Comparison of ENCODE assay signal across 26 cellular contexts in the genomic region with DNA sequence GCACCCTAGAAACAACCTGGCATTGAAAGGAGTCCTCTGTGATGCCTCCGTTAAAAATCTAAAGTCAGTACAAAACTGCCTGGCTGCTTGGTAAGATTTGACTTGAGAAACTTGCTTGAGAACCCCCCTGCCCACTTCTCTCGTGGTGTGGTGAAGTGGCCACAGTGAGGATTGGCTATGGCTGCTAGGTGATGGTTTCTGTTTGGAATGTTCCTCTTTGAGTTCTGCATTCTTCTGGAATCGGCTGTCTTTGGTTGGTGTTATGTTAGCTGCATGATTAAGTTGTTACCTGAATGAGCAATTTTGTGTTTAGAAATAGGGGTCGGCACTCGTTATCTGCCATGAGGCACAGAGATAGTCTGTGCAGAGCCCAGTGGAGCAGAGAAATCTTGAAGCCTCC. TPM values are rescaled to one million over a fixed set of nuclear protein-coding genes. Genes with fewer than 3 reads are reported as not detected.
A peak's percentile ranks its signal among the peaks of the same experiment; 100 is the strongest.
DNase-seq lines count a peak whose midpoint lies in the region; ATAC-seq, FAIRE-seq and TF ChIP-seq lines count a peak whose summit lies in the region.
"Had no signal": no experiment of that assay in that cellular context is flagged by ENCODE, and none has a peak within 500 bp of the region (broad histone marks: within the 10 kb centered on the region; RNA-seq: fewer than 3 reads in every experiment).

No MANE protein-coding gene starts in this region.

- H3K27ac Mint-ChIP-seq in CD8-positive, alpha-beta memory T cell, result peak overlapping the region in 6 of 8 donors; percentile 29 to 92 (median 70)
- H3K27ac Mint-ChIP-seq: activated B cell treated with CpG ODN at 0.5 μM for 24 hours; activated CD4-positive, alpha-beta memory T cell treated with anti-CD3 and anti-CD28 coated beads for 36 hours; natural killer cell had no signal

- no peak overlapping the region for H3K4me3 ChIP-seq in CD8-positive, alpha-beta memory T cell (ENCODE audit: low read length)
- H3K4me3 ChIP-seq in astrocyte of the cerebellum (ENCODE audit: low read depth, low read length) (no peak overlapping the region), keratinocyte (ENCODE audit: control insufficient read depth in 2 of 3, extremely low read depth in 1 of 3, insufficient read depth in 2 of 3, low read depth in 1 of 3, low read length in 3 of 3) (no peak overlapping the region), PC-3 (ENCODE audit: low read length) (no peak overlapping the region)
- H3K4me3 ChIP-seq: cardiac muscle cell, HAP-1, skin epidermis, tibial nerve had no signal

- intact Hi-C loops in PC-3 (cut with micrococcal nuclease), result loop anchor here (10.0 kb wide), 1 partner anchor 159 kb away; no protein-coding TSS in a partner anchor

- H3K9me3 ChIP-seq in CD8-positive, alpha-beta memory T cell (ENCODE audit: low read length), result no peaks in the 10 kb centered on the region
- H3K9me3 ChIP-seq in keratinocyte (ENCODE audit: control insufficient read depth, low read depth, low read length) (no peaks in the 10 kb centered on the region), PC-3 (ENCODE audit: low read length) (no peaks in the 10 kb centered on the region)
- H3K9me3 ChIP-seq: HAP-1, SK-N-SH, tibial nerve had no signal

- H3K27me3 Mint-ChIP-seq in CD8-positive, alpha-beta memory T cell, result no peaks in the 10 kb centered on the region
- H3K27me3 Mint-ChIP-seq: activated B cell treated with CpG ODN at 0.5 μM for 24 hours; activated CD4-positive, alpha-beta memory T cell treated with anti-CD3 and anti-CD28 coated beads for 36 hours had no signal

- peaks cover 2% of the 10 kb centered on the region for H3K79me2 ChIP-seq in keratinocyte (ENCODE audit: control insufficient read depth, insufficient read depth, low read length)
- H3K79me2 ChIP-seq in PC-3 (ENCODE audit: low read length), result peaks cover 29% of the 10 kb centered on the region; the same call in 1 of the 2 replicates

- H4K20me1 ChIP-seq in keratinocyte (ENCODE audit: control insufficient read depth, extremely low read depth, insufficient read depth, low read length) (no peaks in the 10 kb centered on the region), PC-3 (ENCODE audit: low read length) (peaks cover 51% of the 10 kb centered on the region)

- in situ Hi-C loops in astrocyte of the cerebellum (cut with HindIII; ENCODE audit: low sequenced_read_pairs), result no loop called here

- H3K4me1 ChIP-seq in CD8-positive, alpha-beta memory T cell (ENCODE audit: insufficient read depth, low read length), result peaks cover 18% of the 10 kb centered on the region
- peaks cover 3% of the 10 kb centered on the region for H3K4me1 ChIP-seq in keratinocyte (ENCODE audit: control insufficient read depth, extremely low read depth, insufficient read depth, low read length)
- H3K4me1 ChIP-seq in PC-3 (ENCODE audit: insufficient read depth, low read length), result no peaks in the 10 kb centered on the region
- H3K4me1 ChIP-seq: HAP-1, tibial nerve had no signal

- H3K9me2 ChIP-seq in PC-3 (replicated peaks; ENCODE audit: low read length), result no peaks in the 10 kb centered on the region
- H3K9me2 ChIP-seq: SK-N-SH had no signal

- H3K36me3 Mint-ChIP-seq in CD8-positive, alpha-beta memory T cell, result peaks cover 15 to 88% (median 38%) of the 10 kb centered on the region in 3 donors

- ATAC-seq in PC-3, result no peak
- ATAC-seq: activated T-cell treated with anti-CD3 and anti-CD28 coated beads, Interleukin-2, amount 50 U/mL, for 4 hours; natural killer cell had no signal

- no peak overlapping the region for H3K4me2 ChIP-seq in keratinocyte (ENCODE audit: control insufficient read depth, extremely low read depth, insufficient read depth, low read depth, low read length)
- H3K4me2 ChIP-seq in PC-3 (ENCODE audit: low read length), result no peak overlapping the region
- H3K4me2 ChIP-seq: SK-N-SH had no signal

- no peak overlapping the region for H3K4me3 Mint-ChIP-seq in CD8-positive, alpha-beta memory T cell
- H3K4me3 Mint-ChIP-seq: activated B cell treated with CpG ODN at 0.5 μM for 24 hours; activated CD4-positive, alpha-beta memory T cell treated with anti-CD3 and anti-CD28 coated beads for 36 hours; activated T-cell treated with anti-CD3 and anti-CD28 coated beads, Interleukin-2, amount 50 U/mL, for 4 hours; natural killer cell had no signal

- no peaks in the 10 kb centered on the region for H3F3A ChIP-seq in PC-3 (ENCODE audit: low read length, unreplicated experiment)

- H3K36me3 ChIP-seq in CD8-positive, alpha-beta memory T cell (ENCODE audit: insufficient read depth, low read length), result peaks cover 75% of the 10 kb centered on the region
- H3K36me3 ChIP-seq in keratinocyte (ENCODE audit: control insufficient read depth in 2 of 2, extremely low read depth in 1 of 2, insufficient read depth in 2 of 2, low read length in 2 of 2), result peaks cover 36 to 48% of the 10 kb centered on the region in 2 experiments
- peaks cover 83% of the 10 kb centered on the region for H3K36me3 ChIP-seq in PC-3 (ENCODE audit: low read depth, low read length)

- TF ChIP-seq CTCF in astrocyte of the cerebellum (IDR thresholded peaks at IDR 0.05; ENCODE audit: low read depth, low read length, missing control alignments), result no peak
- no peak for TF ChIP-seq CTCF in keratinocyte (optimal IDR thresholded peaks at IDR 0.05 in 1 of 3, IDR thresholded peaks at IDR 0.05 in 1 of 3, conservative IDR thresholded peaks at IDR 0.05 in 1 of 3; ENCODE audit: extremely low read depth in 1 of 3, insufficient read depth in 2 of 3, low read length in 3 of 3)
- TF ChIP-seq CTCF in PC-3 (conservative IDR thresholded peaks at IDR 0.05; ENCODE audit: low read depth, low read length), result no peak

- POLR2A ChIA-PET in CD8-positive, alpha-beta memory T cell (lab: Charles Lee), result no interaction called here
- POLR2A ChIA-PET in PC-3 (lab: Charles Lee; ENCODE audit: unreplicated experiment), result no interaction called here

- H3K27ac ChIP-seq in CD8-positive, alpha-beta memory T cell (ENCODE audit: low read depth, low read length), result no peak overlapping the region
- no peak overlapping the region for H3K27ac ChIP-seq in keratinocyte (ENCODE audit: control insufficient read depth, insufficient read depth, low read length)
- H3K27ac ChIP-seq in PC-3 (ENCODE audit: low read length), result no peak overlapping the region
- H3K27ac ChIP-seq: cardiac muscle cell, skin epidermis, tibial nerve had no signal

- no peaks in the 10 kb centered on the region for H3K9me3 Mint-ChIP-seq in CD8-positive, alpha-beta memory T cell
- H3K9me3 Mint-ChIP-seq: activated B cell treated with CpG ODN at 0.5 μM for 24 hours; activated CD4-positive, alpha-beta memory T cell treated with anti-CD3 and anti-CD28 coated beads for 36 hours; activated T-cell treated with anti-CD3 and anti-CD28 coated beads, Interleukin-2, amount 50 U/mL, for 4 hours; natural killer cell had no signal

- H3K9ac ChIP-seq in keratinocyte (ENCODE audit: control insufficient read depth, extremely low read depth, insufficient read depth, low read length) (no peak overlapping the region), PC-3 (ENCODE audit: low read length) (no peak overlapping the region)
- H3K9ac ChIP-seq: SK-N-SH had no signal

- peak; percentile 23 for FAIRE-seq in keratinocyte (lab: Jason Lieb, UNC)

- peaks cover 33 to 46% (median 42%) of the 10 kb centered on the region in 3 donors for H3K4me1 Mint-ChIP-seq in CD8-positive, alpha-beta memory T cell

- no peak overlapping the region for H2AFZ ChIP-seq in keratinocyte (ENCODE audit: control insufficient read depth, low read length)
- H2AFZ ChIP-seq in PC-3 (ENCODE audit: low read length), result no peak overlapping the region

- H3K27me3 ChIP-seq in CD8-positive, alpha-beta memory T cell (ENCODE audit: insufficient read depth, low read length, poor library complexity, severe bottlenecking), result no peaks in the 10 kb centered on the region
- H3K27me3 ChIP-seq in keratinocyte (ENCODE audit: control insufficient read depth, extremely low read depth, insufficient read depth, low read length) (no peaks in the 10 kb centered on the region), PC-3 (ENCODE audit: low read length) (no peaks in the 10 kb centered on the region)
- H3K27me3 ChIP-seq: cardiac muscle cell, tibial nerve had no signal

- dilution Hi-C loops in keratinocyte (cut with MboI; ENCODE audit: extremely low pct_ligation_motif_present, low sequenced_read_pairs), result no loop called here

- DNase-seq in AG08395 (ENCODE audit: low spot score) (peak; percentile 26), astrocyte of the cerebellum (ENCODE audit: low read depth) (peak; percentile 11), keratinocyte (ENCODE audit: low read depth, low spot score) (no peak), NCI-H2029 treated with DMSO at 0.1 percent for 48 hours (lab: John Stamatoyannopoulos, UW) (no peak), HuH-7 (ENCODE audit: low spot score) (no peak), SHP77 (lab: John Stamatoyannopoulos, UW) (no peak), PC-3 (no peak)
- no peak for DNase-seq in CD8-positive, alpha-beta memory T cell
- DNase-seq: activated B cell treated with CpG ODN at 0.5 μM for 24 hours; activated CD4-positive, alpha-beta memory T cell treated with anti-CD3 and anti-CD28 coated beads for 36 hours; activated T-cell treated with anti-CD3 and anti-CD28 coated beads, Interleukin-2, amount 50 U/mL, for 4 hours; dermis blood vessel endothelial cell; DND-41; hypothalamus; natural killer cell; NCI-H1105; posterior cingulate gyrus; SK-N-SH; stimulated activated CD4-positive, alpha-beta T cell treated with anti-CD3 and anti-CD28 coated beads, Interleukin-2, amount 100 ng/mL, for 24 hours; stimulated activated naive CD4-positive, alpha-beta T cell had no signal

- no TSS peak for BruUV-seq in PC-3 (replicated peaks; lab: Mats Ljungman, UMichigan)

- no peaks in the 10 kb centered on the region for H3K9me1 ChIP-seq in keratinocyte (ENCODE audit: control insufficient read depth, extremely low read depth, insufficient read depth, low read length)

- CTCF ChIA-PET in CD8-positive, alpha-beta memory T cell (lab: Charles Lee), result no interaction called here
- CTCF ChIA-PET in PC-3 (lab: Charles Lee), result no interaction called here

RNA-seq across cellular contexts. Expression of a gene that starts 21.7 kb away (rescaled TPM):
- not detected for total RNA-seq in CD8-positive, alpha-beta memory T cell
- polyA plus RNA-seq in CD8-positive, alpha-beta memory T cell, result not detected
- not detected in 3 replicates for polyA plus RNA-seq in keratinocyte
- not detected for polyA plus RNA-seq in keratinocyte (2011; ENCODE audit: low read depth)
- polyA plus RNA-seq in keratinocyte (2011; cell fraction: cytosol; rRNA removed), result not detected in 2 replicates
- polyA plus RNA-seq in keratinocyte (2011; cell fraction: nucleus; rRNA removed), result 0.16 TPM in 1 of 2 replicates, not detected in the other
- polyA plus RNA-seq in keratinocyte (2012; ENCODE audit: low replicate concordance), result not detected in 2 replicates
- polyA minus RNA-seq in keratinocyte, result not detected in 3 replicates
- not detected for polyA minus RNA-seq in keratinocyte (2011; cell fraction: cytosol; rRNA and poly(A)+ RNA removed)
- not detected in 2 replicates for polyA minus RNA-seq in keratinocyte (2011; cell fraction: nucleus; rRNA and poly(A)+ RNA removed)
- total RNA-seq in PC-3 (2014; rRNA removed), result 0.17 TPM in 1 of 2 replicates, not detected in the other
- total RNA-seq: activated T-cell treated with anti-CD3 and anti-CD28 coated beads, Interleukin-2, amount 50 U/mL, for 4 hours; cardiac muscle cell; dermis blood vessel endothelial cell; mesenteric fat pad; NCI-H460; tibial nerve had no signal
- polyA plus RNA-seq: SK-N-SH had no signal

RNA-seq across cellular contexts. Expression of a gene that starts 34.4 kb away (rescaled TPM):
- total RNA-seq in CD8-positive, alpha-beta memory T cell, result 10 to 100 TPM; 32.0 to 34.2 TPM
- 19.5 TPM for polyA plus RNA-seq in CD8-positive, alpha-beta memory T cell
- polyA plus RNA-seq in keratinocyte, result 33.1 to 38.5 TPM (median 34.1 TPM) in 3 replicates
- polyA plus RNA-seq in keratinocyte (2011; ENCODE audit: low read depth), result 58.1 TPM
- polyA plus RNA-seq in keratinocyte (2011; cell fraction: cytosol; rRNA removed), result 19.5 and 25.4 TPM in 2 replicates
- polyA plus RNA-seq in keratinocyte (2011; cell fraction: nucleus; rRNA removed), result 58.8 and 70.9 TPM in 2 replicates
- polyA plus RNA-seq in keratinocyte (2012; ENCODE audit: low replicate concordance), result 17.9 and 20.1 TPM in 2 replicates
- 15.5 to 42.1 TPM (median 21.1 TPM) in 3 replicates for polyA minus RNA-seq in keratinocyte
- 26.1 TPM for polyA minus RNA-seq in keratinocyte (2011; cell fraction: cytosol; rRNA and poly(A)+ RNA removed)
- polyA minus RNA-seq in keratinocyte (2011; cell fraction: nucleus; rRNA and poly(A)+ RNA removed), result 30.6 and 41.3 TPM in 2 replicates
- total RNA-seq in PC-3 (2014; rRNA removed), result 126 and 173 TPM in 2 replicates

Comparison
In these comparisons a context has a peak if more than half of its experiments do, and no peak if none do; other contexts are left out.
1. DNase-seq: peak in AG08395 (single experiment) and astrocyte of the cerebellum (single experiment); none in CD8-positive, alpha-beta memory T cell (0 of 5), keratinocyte (single experiment), NCI-H2029 treated with DMSO at 0.1 percent for 48 hours (single experiment), HuH-7 (single experiment), SHP77 (0 of 2) and PC-3 (single experiment).